ENCODE assay signal across 34 cellular contexts in genomic region chr7:116824449-116824848, GRCh38.
"Had no signal": no experiment of that assay in that cellular context is flagged by ENCODE, and none has a peak within 500 bp of the region (broad histone marks: within the 10 kb centered on the region; RNA-seq: fewer than 3 reads in every experiment).

No MANE protein-coding gene starts in this region.

- DNase-seq: activated B cell treated with CpG ODN at 0.5 μM for 24 hours; activated CD4-positive, alpha-beta memory T cell treated with anti-CD3 and anti-CD28 coated beads for 36 hours; activated CD4-positive, alpha-beta T cell treated with anti-CD3 and anti-CD28 coated beads for 4 hours; activated CD4-positive, alpha-beta T cell treated with anti-CD3 and anti-CD28 coated beads, Interleukin-2, amount 10 ng/mL, durations not matched to agents 24 days and 14 days; activated CD4-positive, alpha-beta T cell treated with anti-CD3 and anti-CD28 coated beads, Interleukin-2, amount 50 U/mL, for 1 hour; activated CD4-positive, alpha-beta T cell treated with anti-CD3 and anti-CD28 coated beads, Interleukin-2, amount 50 U/mL, for 4 hours; activated CD4-positive, CD25-positive, alpha-beta regulatory T cell treated with anti-CD3 and anti-CD28 coated beads, Interleukin-2, amount 50 U/mL, for 72 hours; activated CD8-positive, alpha-beta memory T cell treated with anti-CD3 and anti-CD28 coated beads, Interleukin-2, amount 50 U/mL, for 4 hours; activated CD8-positive, alpha-beta T cell treated with anti-CD3 and anti-CD28 coated beads for 36 hours; activated effector memory CD4-positive, alpha-beta T cell treated with anti-CD3 and anti-CD28 coated beads, Interleukin-2, amount 50 U/mL, for 16 hours; activated gamma-delta T cell treated with Interleukin-2 at 50 U/mL for 16 hours; activated naive CD4-positive, alpha-beta T cell; activated naive CD4-positive, alpha-beta T cell treated with anti-CD3 and anti-CD28 coated beads for 36 hours; activated naive CD4-positive, alpha-beta T cell treated with anti-CD3 and anti-CD28 coated beads, Interleukin-2, amount 50 U/mL, for 16 hours; activated naive CD8-positive, alpha-beta T cell treated with anti-CD3 and anti-CD28 coated beads for 36 hours; activated T-cell treated with anti-CD3 and anti-CD28 coated beads for 4 hours; activated T-cell treated with anti-CD3 and anti-CD28 coated beads, Interleukin-2, amount 50 U/mL, for 1 hour; activated T-cell treated with anti-CD3 and anti-CD28 coated beads, Interleukin-2, amount 50 U/mL, for 4 hours; activated T-cell treated with anti-CD3 and anti-CD28 coated beads, Interleukin-2, amount 50 U/mL, for 72 hours; adrenal gland; amniotic stem cell; aorta; body of pancreas; brain microvascular endothelial cell; central memory CD4-positive, alpha-beta T cell; T-helper 2 cell; T-helper 9 cell had no signal

- H3K9me3 ChIP-seq: adrenal gland, body of pancreas, breast epithelium had no signal

- H3K36me3 ChIP-seq: adrenal gland, brain microvascular endothelial cell, breast epithelium had no signal

- ATAC-seq: activated CD8-positive, alpha-beta T cell treated with anti-CD3 and anti-CD28 coated beads for 36 hours; activated naive CD4-positive, alpha-beta T cell treated with anti-CD3 and anti-CD28 coated beads, Interleukin-2, amount 50 U/mL, for 72 hours; activated T-cell treated with anti-CD3 and anti-CD28 coated beads, Interleukin-2, amount 50 U/mL, for 4 hours; activated T-cell treated with anti-CD3 and anti-CD28 coated beads, Interleukin-2, amount 50 U/mL, for 72 hours; activated T-helper 17 cell treated with anti-CD3 and anti-CD28 coated beads, Interleukin-2, amount 50 U/mL, for 72 hours; body of pancreas had no signal

- H3K4me1 ChIP-seq: adrenal gland, body of pancreas, breast epithelium had no signal

- H3K27ac ChIP-seq: adrenal gland, body of pancreas, brain microvascular endothelial cell, breast epithelium, VCaP had no signal

- FAIRE-seq: astrocyte, colon, TTC549 had no signal

- H3K27me3 ChIP-seq: adrenal gland, body of pancreas, brain microvascular endothelial cell, breast epithelium had no signal

- H3K4me3 ChIP-seq: adrenal gland, body of pancreas, breast epithelium had no signal
